In the genomic region with DNA sequence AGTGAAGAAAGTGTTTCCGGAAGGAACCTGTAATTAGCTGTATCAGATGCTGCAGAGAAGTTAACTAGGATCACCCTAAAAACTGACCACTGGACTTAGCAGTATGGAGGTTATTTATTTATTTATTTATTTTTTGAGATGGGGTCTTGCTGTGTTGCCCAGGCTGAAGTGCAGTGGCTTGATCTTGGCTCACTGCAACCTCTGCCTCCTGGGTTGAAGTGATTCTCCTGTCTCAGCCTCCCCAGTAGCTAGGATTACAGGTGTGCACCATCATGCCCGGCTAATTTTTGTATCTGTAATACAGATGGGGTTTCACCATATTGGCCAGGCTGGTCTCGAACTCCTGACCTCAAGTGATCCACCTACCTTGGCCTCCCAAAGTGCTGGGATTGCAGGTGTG, we compare ENCODE assay signal across 7 cellular contexts.
DNase-seq lines count a peak whose midpoint lies in the region; ATAC-seq, FAIRE-seq and TF ChIP-seq lines count a peak whose summit lies in the region.
"Not testable (repeated sequence)": the region's sequence is repeated elsewhere in the genome, so short reads cannot be mapped to it uniquely, and the experiment has no call there.

No MANE protein-coding gene starts in this region.

- not testable (repeated sequence) for BruUV-seq in K562 (replicated peaks; lab: Mats Ljungman, UMichigan); HepG2 (replicated peaks; lab: Mats Ljungman, UMichigan)

- in situ Hi-C loops in K562 (cut with MboI); HepG2 (cut with HindIII; ENCODE audit: extremely low pct_ligation_motif_present, low pct_unique_long_range_greater_than_20kb): not testable (repeated sequence)

- POLR2A ChIA-PET in HEK293 (lab: Yijun Ruan, JAX); HepG2 (lab: Yijun Ruan, JAX): not testable (repeated sequence)
- POLR2A ChIA-PET in K562 (lab: Yijun Ruan, JAX): interaction anchor here (1.2 kb wide), 1 partner anchor 12 kb away, joined by 3 read pairs; no protein-coding TSS in a partner anchor

- H3K36me3 ChIP-seq in HEK293 (ENCODE audit: control insufficient read depth in 2 of 2, insufficient read depth in 1 of 2, low read length in 2 of 2); OCI-LY3 (replicated peaks; ENCODE audit: low read depth, low read length); SU-DHL-6 (ENCODE audit: low read length); K562 (ENCODE audit: control insufficient read depth, insufficient read depth, low read length); HepG2 (replicated peaks in 1 of 2; ENCODE audit: control insufficient read depth in 1 of 2, insufficient read depth in 2 of 2, low read length in 2 of 2): not testable (repeated sequence)

- H3K9ac ChIP-seq in OCI-LY3 (ENCODE audit: low read length); K562 (ENCODE audit: insufficient read depth in 1 of 2, low read depth in 2 of 2, low read length in 2 of 2); HepG2 (ENCODE audit: insufficient read depth, low read depth, low read length): not testable (repeated sequence)
- peak overlapping the region; percentile 71 for H3K9ac ChIP-seq in SU-DHL-6 (ENCODE audit: low read length)

- H3K36me3 Mint-ChIP-seq in activated naive CD4-positive, alpha-beta T cell treated with anti-CD3 and anti-CD28 coated beads, Interleukin-2, amount 50 U/mL, for 24 hours; stimulated activated memory B cell treated with anti-CD40 and anti-IgM and Interleukin-4, amounts not matched to agents 10 μg/mL and 1 μg/mL and 100 μg/mL, for 72 hours: not testable (repeated sequence)

- H3K27ac Mint-ChIP-seq in activated naive CD4-positive, alpha-beta T cell treated with anti-CD3 and anti-CD28 coated beads, Interleukin-2, amount 50 U/mL, for 24 hours: peak overlapping the region; percentile 81
- H3K27ac Mint-ChIP-seq in stimulated activated memory B cell treated with anti-CD40 and anti-IgM and Interleukin-4, amounts not matched to agents 10 μg/mL and 1 μg/mL and 100 μg/mL, for 72 hours: peak overlapping the region; percentile 52

- not testable (repeated sequence) for TF ChIP-seq POLR2A in K562 (conservative IDR thresholded peaks at IDR 0.05); HepG2 (IDR thresholded peaks at IDR 0.05; ENCODE audit: insufficient read depth in 1 of 2, low read depth in 2 of 2, low read length in 2 of 2)

- CTCF ChIA-PET in HEK293 (lab: Yijun Ruan, JAX); K562 (lab: Yijun Ruan, JAX; ENCODE audit: low intra/inter-chr PET ratio); HepG2 (lab: Yijun Ruan, JAX; ENCODE audit: low intra/inter-chr PET ratio, low total read pairs): not testable (repeated sequence)

- not testable (repeated sequence) for H3K4me2 ChIP-seq in OCI-LY3 (ENCODE audit: low read length); K562 (ENCODE audit: insufficient read depth, low read length); HepG2 (ENCODE audit: low read depth, low read length)
- peak overlapping the region; percentile 63 for H3K4me2 ChIP-seq in SU-DHL-6 (ENCODE audit: low read depth, low read length, poor library complexity, severe bottlenecking)

- peaks cover 14% of the 10 kb centered on the region for H3K79me2 ChIP-seq in OCI-LY3 (ENCODE audit: low read length)
- not testable (repeated sequence) for H3K79me2 ChIP-seq in SU-DHL-6 (ENCODE audit: insufficient read depth, low read length); K562 (ENCODE audit: control insufficient read depth, insufficient read depth, low read length); HepG2 (ENCODE audit: insufficient read depth, low read length)

- not testable (repeated sequence) for H3K27me3 Mint-ChIP-seq in activated naive CD4-positive, alpha-beta T cell treated with anti-CD3 and anti-CD28 coated beads, Interleukin-2, amount 50 U/mL, for 24 hours; stimulated activated memory B cell treated with anti-CD40 and anti-IgM and Interleukin-4, amounts not matched to agents 10 μg/mL and 1 μg/mL and 100 μg/mL, for 72 hours

- not testable (repeated sequence) for H3K4me3 ChIP-seq in HEK293 (ENCODE audit: low read depth, low read length); OCI-LY3 (ENCODE audit: low read length); SU-DHL-6 (ENCODE audit: insufficient read depth, low read length, poor library complexity, severe bottlenecking); K562; HepG2 (replicated peaks in 1 of 3; ENCODE audit: insufficient read depth in 1 of 3, low read depth in 2 of 3, low read length in 3 of 3)

- not testable (repeated sequence) for DNase-seq in K562 (ENCODE audit: extremely low read depth in 1 of 4, low spot score in 3 of 4); HepG2 (ENCODE audit: low spot score)

- H3F3A ChIP-seq in SU-DHL-6 (ENCODE audit: insufficient read depth): peaks cover 71% of the 10 kb centered on the region

- not testable (repeated sequence) for H3K9me2 ChIP-seq in SU-DHL-6 (replicated peaks; ENCODE audit: insufficient read depth, low read length)

- intact Hi-C loops in K562 (cut with micrococcal nuclease); HepG2 (cut with micrococcal nuclease; ENCODE audit: unreplicated experiment): not testable (repeated sequence)

- not testable (repeated sequence) for H3K9me3 Mint-ChIP-seq in activated naive CD4-positive, alpha-beta T cell treated with anti-CD3 and anti-CD28 coated beads, Interleukin-2, amount 50 U/mL, for 24 hours; stimulated activated memory B cell treated with anti-CD40 and anti-IgM and Interleukin-4, amounts not matched to agents 10 μg/mL and 1 μg/mL and 100 μg/mL, for 72 hours

- H3K4me3 Mint-ChIP-seq in activated naive CD4-positive, alpha-beta T cell treated with anti-CD3 and anti-CD28 coated beads, Interleukin-2, amount 50 U/mL, for 24 hours; stimulated activated memory B cell treated with anti-CD40 and anti-IgM and Interleukin-4, amounts not matched to agents 10 μg/mL and 1 μg/mL and 100 μg/mL, for 72 hours: not testable (repeated sequence)

- not testable (repeated sequence) for H3K4me1 ChIP-seq in HEK293 (ENCODE audit: control insufficient read depth, insufficient read depth, low read length)
- H3K4me1 ChIP-seq in OCI-LY3 (ENCODE audit: low read length): peaks cover 91% of the 10 kb centered on the region
- H3K4me1 ChIP-seq in K562 (replicated peaks in 1 of 2; ENCODE audit: control insufficient read depth in 2 of 2, insufficient read depth in 2 of 2, low read length in 2 of 2): peaks cover 11 to 42% of the 10 kb centered on the region in 2 experiments
- peaks cover 47% of the 10 kb centered on the region for H3K4me1 ChIP-seq in HepG2 (ENCODE audit: insufficient read depth, low read length)

- not testable (repeated sequence) for TF ChIP-seq RAD21 in K562 (CRISPR knock-in tag; conservative IDR thresholded peaks at IDR 0.05 in 1 of 2, IDR thresholded peaks at IDR 0.05 in 1 of 2); HepG2 (CRISPR knock-in tag; IDR thresholded peaks at IDR 0.05)

- peaks cover 54% of the 10 kb centered on the region for H3K4me1 Mint-ChIP-seq in activated naive CD4-positive, alpha-beta T cell treated with anti-CD3 and anti-CD28 coated beads, Interleukin-2, amount 50 U/mL, for 24 hours
- H3K4me1 Mint-ChIP-seq in stimulated activated memory B cell treated with anti-CD40 and anti-IgM and Interleukin-4, amounts not matched to agents 10 μg/mL and 1 μg/mL and 100 μg/mL, for 72 hours: peaks cover 80% of the 10 kb centered on the region

- FAIRE-seq in K562 (lab: Jason Lieb, UNC); HepG2 (lab: Jason Lieb, UNC): not testable (repeated sequence)

- ATAC-seq in K562; HepG2; stimulated activated memory B cell treated with anti-CD40 and anti-IgM and Interleukin-4, amounts not matched to agents 10 μg/mL and 1 μg/mL and 100 μg/mL, for 72 hours: not testable (repeated sequence)

- not testable (repeated sequence) for TF ChIP-seq EP300 in K562 (IDR thresholded peaks at IDR 0.05; ENCODE audit: low read length); HepG2 (IDR thresholded peaks at IDR 0.05; ENCODE audit: low read depth in 2 of 2, low read length in 2 of 2); HepG2 (CRISPR knock-in tag; IDR thresholded peaks at IDR 0.05; ENCODE audit: borderline replicate concordance)

- not testable (repeated sequence) for H4K20me1 ChIP-seq in OCI-LY3 (ENCODE audit: insufficient read depth, low read length); SU-DHL-6 (ENCODE audit: low read depth, low read length); K562 (replicated peaks; ENCODE audit: control insufficient read depth, insufficient read depth, low read length); HepG2 (ENCODE audit: insufficient read depth, low read length)

- H3K27ac ChIP-seq in HEK293 (ENCODE audit: extremely low read depth, low read depth, low read length); K562 (ENCODE audit: extremely low read depth, low read depth, low read length); HepG2 (ENCODE audit: extremely low read length, insufficient read depth, low read length): not testable (repeated sequence)
- peak overlapping the region; percentile 96; the same call in 1 of the 2 replicates for H3K27ac ChIP-seq in OCI-LY3 (ENCODE audit: low read length)
- peak overlapping the region; percentile 98 for H3K27ac ChIP-seq in SU-DHL-6 (ENCODE audit: low read depth, low read length)

- H3K9me3 ChIP-seq in HEK293 (ENCODE audit: control insufficient read depth, insufficient read depth, low read depth, low read length); OCI-LY3 (ENCODE audit: insufficient read depth, low read length); SU-DHL-6 (ENCODE audit: insufficient read depth, low read length); K562 (replicated peaks; ENCODE audit: control insufficient read depth, insufficient read depth, low read depth, low read length); HepG2 (ENCODE audit: low read length): not testable (repeated sequence)

- 87% methylated on average over 3 of the region's 3 CpGs for WGBS in K562 (ENCODE audit: insufficient coverage, low coverage, missing lambda C conversion rate)
- 94% methylated on average over 3 of the region's 3 CpGs for WGBS in HepG2 (ENCODE audit: low lambda C conversion rate)

- not testable (repeated sequence) for H2AFZ ChIP-seq in OCI-LY3 (ENCODE audit: low read depth, low read length); SU-DHL-6 (ENCODE audit: low read depth, low read length, severe bottlenecking); K562 (ENCODE audit: low read depth, low read length); HepG2 (ENCODE audit: low read length)

- not testable (repeated sequence) for H3K9me1 ChIP-seq in K562 (ENCODE audit: control insufficient read depth, insufficient read depth, low read length)

- not testable (repeated sequence) for TF ChIP-seq CTCF in HEK293 (tag by site-specific recombination; IDR thresholded peaks at IDR 0.05); OCI-LY3 (IDR thresholded peaks at IDR 0.05; ENCODE audit: low read depth, low read length); SU-DHL-6 (IDR thresholded peaks at IDR 0.05; ENCODE audit: insufficient read depth, low read length, poor library complexity, severe bottlenecking); K562 (IDR thresholded peaks at IDR 0.05 in 2 of 3, conservative IDR thresholded peaks at IDR 0.05 in 1 of 3; ENCODE audit: insufficient read depth in 2 of 3, low read depth in 1 of 3, low read length in 3 of 3); HepG2 (CRISPR knock-in tag; IDR thresholded peaks at IDR 0.05)

- not testable (repeated sequence) for H3K27me3 ChIP-seq in OCI-LY3 (ENCODE audit: low read depth, low read length); SU-DHL-6 (ENCODE audit: low read length); K562 (ENCODE audit: control insufficient read depth in 2 of 2, insufficient read depth in 2 of 2, low read length in 2 of 2); HepG2 (ENCODE audit: control insufficient read depth in 1 of 2, insufficient read depth in 2 of 2, low read length in 2 of 2)
